ENCODE assay signal across 8 cellular contexts in genomic region chr3:48609088-48610005, GRCh38. TPM values are rescaled to one million over a fixed set of nuclear protein-coding genes. Genes with fewer than 3 reads are reported as not detected.
DNase-seq lines count a peak whose midpoint lies in the region; ATAC-seq, FAIRE-seq and TF ChIP-seq lines count a peak whose summit lies in the region.

TSS of gene UQCRC1 (minus strand) at chr3:48609646. CDS start at chr3:48609620, 26 bp downstream.

- H3K9me1 ChIP-seq in keratinocyte (ENCODE audit: control insufficient read depth, extremely low read depth, insufficient read depth, low read length) = peaks cover 2% of the 10 kb centered on the region

- peak within 1 kb of the TSS; percentile 95 for H3K9ac ChIP-seq in keratinocyte (ENCODE audit: control insufficient read depth, extremely low read depth, insufficient read depth, low read length)

- H3K27me3 ChIP-seq in keratinocyte (ENCODE audit: control insufficient read depth, extremely low read depth, insufficient read depth, low read length) = no peaks in the 10 kb centered on the region

- H4K20me1 ChIP-seq in keratinocyte (ENCODE audit: control insufficient read depth, extremely low read depth, insufficient read depth, low read length) = no peaks in the 10 kb centered on the region

- H3K4me1 ChIP-seq in keratinocyte (ENCODE audit: control insufficient read depth, extremely low read depth, insufficient read depth, low read length) = peaks cover 19% of the 10 kb centered on the region

- dilution Hi-C loops in keratinocyte (cut with MboI; ENCODE audit: extremely low pct_ligation_motif_present, low sequenced_read_pairs) = no loop called here

- H3K9me3 ChIP-seq in keratinocyte (ENCODE audit: control insufficient read depth, low read depth, low read length) = no peaks in the 10 kb centered on the region

- peak within 1 kb of the TSS; percentile 82 for H3K27ac ChIP-seq in keratinocyte (ENCODE audit: control insufficient read depth, insufficient read depth, low read length)

- H2AFZ ChIP-seq in keratinocyte (ENCODE audit: control insufficient read depth, low read length) = peak within 1 kb of the TSS; percentile 96

- TF ChIP-seq CTCF in keratinocyte (optimal IDR thresholded peaks at IDR 0.05 in 1 of 3, IDR thresholded peaks at IDR 0.05 in 1 of 3, conservative IDR thresholded peaks at IDR 0.05 in 1 of 3; ENCODE audit: extremely low read depth in 1 of 3, insufficient read depth in 2 of 3, low read length in 3 of 3) = peak in 2 of 3 experiments; percentile 51 to 86

- H3K4me2 ChIP-seq in keratinocyte (ENCODE audit: control insufficient read depth, extremely low read depth, insufficient read depth, low read depth, low read length) = peak within 1 kb of the TSS; percentile 86

- H3K4me3 ChIP-seq in keratinocyte (ENCODE audit: control insufficient read depth in 2 of 3, extremely low read depth in 1 of 3, insufficient read depth in 2 of 3, low read depth in 1 of 3, low read length in 3 of 3) = peak within 1 kb of the TSS; percentile 86 to 95 (median 91)

- DNase-seq in AML-193 (lab: John Stamatoyannopoulos, UW) = peak; percentile 97 to 98
- peak; percentile 66 for DNase-seq in NCI-H446 treated with DMSO at 0.1 percent for 48 hours (lab: John Stamatoyannopoulos, UW)
- DNase-seq in activated CD4-positive, CD25-positive, alpha-beta regulatory T cell treated with anti-CD3 and anti-CD28 coated beads, Interleukin-2, amount 50 U/mL, for 72 hours = peak; percentile 93
- DNase-seq in cerebellar nuclear complex (lab: John Stamatoyannopoulos, UW) = peak; percentile 35 to 63
- no peak for DNase-seq in keratinocyte (ENCODE audit: low read depth, low spot score)
- DNase-seq in stimulated activated CD4-positive, alpha-beta T cell treated with anti-CD3 and anti-CD28 coated beads, Interleukin-15, amount 100 ng/mL, for 1 hour (ENCODE audit: low read depth in 1 of 2, low spot score in 1 of 2) = peak; percentile 82 to 87

- ATAC-seq in GM19025 (IDR thresholded peaks at IDR 0.05; ENCODE audit: low read depth, unreplicated experiment) (peak; percentile 95), HG03342 (IDR thresholded peaks at IDR 0.05; ENCODE audit: unreplicated experiment) (peak; percentile 95)

- H3K36me3 ChIP-seq in keratinocyte (ENCODE audit: control insufficient read depth in 2 of 2, extremely low read depth in 1 of 2, insufficient read depth in 2 of 2, low read length in 2 of 2) = peaks cover 14 to 29% of the 10 kb centered on the region in 2 experiments

- peaks cover 28% of the 10 kb centered on the region for H3K79me2 ChIP-seq in keratinocyte (ENCODE audit: control insufficient read depth, insufficient read depth, low read length)

- FAIRE-seq in keratinocyte (lab: Jason Lieb, UNC) = peak; percentile 61

RNA-seq across cellular contexts. Expression of gene UQCRC1, which starts in this region (rescaled TPM):
- 417 to 473 TPM (median 440 TPM) in 3 replicates for polyA plus RNA-seq in keratinocyte
- 116 TPM for polyA plus RNA-seq in keratinocyte (2011; ENCODE audit: low read depth)
- polyA plus RNA-seq in keratinocyte (2011; cell fraction: cytosol; rRNA removed) = 435 and 457 TPM in 2 replicates
- polyA plus RNA-seq in keratinocyte (2011; cell fraction: nucleus; rRNA removed) = 347 and 457 TPM in 2 replicates
- 227 and 358 TPM in 2 replicates for polyA plus RNA-seq in keratinocyte (2012; ENCODE audit: low replicate concordance)
- 852 to 1,082 TPM (median 1,028 TPM) in 3 replicates for polyA minus RNA-seq in keratinocyte
- polyA minus RNA-seq in keratinocyte (2011; cell fraction: cytosol; rRNA and poly(A)+ RNA removed) = 505 TPM
- polyA minus RNA-seq in keratinocyte (2011; cell fraction: nucleus; rRNA and poly(A)+ RNA removed) = 208 and 270 TPM in 2 replicates
